ENCODE assay signal across 1 cellular context in genomic region chr7:138066954-138067394, GRCh38.
TF ChIP-seq lines count a peak whose summit lies in the region.

No MANE protein-coding gene starts in this region.

TF ChIP-seq in HepG2, 621 proteins besides CTCF, POLR2A, EP300 and RAD21 (continued from another document and continues in another):
- TF ChIP-seq GMEB1 (CRISPR knock-in tag; IDR thresholded peaks at IDR 0.05; ENCODE audit: borderline replicate concordance) (no peak; the same call in 1 of the 2 replicates), CCAR2 (optimal IDR thresholded peaks at IDR 0.05; ENCODE audit: low read depth, low read length) (no peak), DMTF1 (CRISPR knock-in tag; IDR thresholded peaks at IDR 0.05) (no peak), ZNF574 (CRISPR knock-in tag; IDR thresholded peaks at IDR 0.05) (no peak), ZSCAN30 (CRISPR knock-in tag; IDR thresholded peaks at IDR 0.05) (no peak), SNAPC2 (CRISPR knock-in tag; IDR thresholded peaks at IDR 0.05) (no peak), FIP1L1 (IDR thresholded peaks at IDR 0.05; ENCODE audit: borderline replicate concordance, insufficient read depth, low read depth, low read length) (no peak), KMT2A (CRISPR knock-in tag; IDR thresholded peaks at IDR 0.05) (no peak), MXD1 (CRISPR knock-in tag; IDR thresholded peaks at IDR 0.05) (no peak), SCMH1 (CRISPR knock-in tag; IDR thresholded peaks at IDR 0.05; ENCODE audit: borderline replicate concordance) (no peak), FOXP4 (CRISPR knock-in tag; IDR thresholded peaks at IDR 0.05) (peak; percentile 83), BRF2 (CRISPR knock-in tag; IDR thresholded peaks at IDR 0.05) (no peak), EED (CRISPR knock-in tag; IDR thresholded peaks at IDR 0.05) (no peak), HDAC2 (CRISPR knock-in tag; IDR thresholded peaks at IDR 0.05) (peak; percentile 92), SNRNP70 (IDR thresholded peaks at IDR 0.05; ENCODE audit: low read depth, low read length) (no peak), TBX3 (IDR thresholded peaks at IDR 0.05; ENCODE audit: borderline replicate concordance) (no peak), CBX2 (IDR thresholded peaks at IDR 0.05; ENCODE audit: low read depth, low read length) (no peak), CBX2 (CRISPR knock-in tag; IDR thresholded peaks at IDR 0.05; ENCODE audit: low read depth) (no peak), NR2F6 (IDR thresholded peaks at IDR 0.05) (peak; percentile 76), NR2F6 (CRISPR knock-in tag; IDR thresholded peaks at IDR 0.05) (peak; percentile 59), ZNF558 (CRISPR knock-in tag; IDR thresholded peaks at IDR 0.05; ENCODE audit: borderline replicate concordance) (no peak), ZNF567 (CRISPR knock-in tag; IDR thresholded peaks at IDR 0.05; ENCODE audit: borderline replicate concordance) (no peak), ZSCAN20 (CRISPR knock-in tag; IDR thresholded peaks at IDR 0.05; ENCODE audit: borderline replicate concordance) (no peak), GLI4 (CRISPR knock-in tag; IDR thresholded peaks at IDR 0.05; ENCODE audit: borderline replicate concordance) (no peak), ZGPAT (CRISPR knock-in tag; IDR thresholded peaks at IDR 0.05) (no peak), ONECUT2 (CRISPR knock-in tag; IDR thresholded peaks at IDR 0.05) (no peak), ZNF619 (CRISPR knock-in tag; IDR thresholded peaks at IDR 0.05) (no peak), ZNF737 (CRISPR knock-in tag; IDR thresholded peaks at IDR 0.05; ENCODE audit: borderline replicate concordance) (no peak), ZNF234 (CRISPR knock-in tag; conservative IDR thresholded peaks at IDR 0.05) (no peak), HINFP (CRISPR knock-in tag; IDR thresholded peaks at IDR 0.05; ENCODE audit: low read depth) (no peak), MAZ (IDR thresholded peaks at IDR 0.05; ENCODE audit: borderline replicate concordance, low read depth, low read length) (no peak), MAZ (CRISPR knock-in tag; IDR thresholded peaks at IDR 0.05; ENCODE audit: low read depth) (no peak), SATB2 (CRISPR knock-in tag; IDR thresholded peaks at IDR 0.05) (no peak), MXD4 (CRISPR knock-in tag; IDR thresholded peaks at IDR 0.05) (no peak), GTF3A (CRISPR knock-in tag; conservative IDR thresholded peaks at IDR 0.05) (no peak), PATZ1 (CRISPR knock-in tag; IDR thresholded peaks at IDR 0.05) (peak; percentile 39; the same call in 1 of the 2 replicates), ATF4 (CRISPR knock-in tag; IDR thresholded peaks at IDR 0.05) (peak in 1 of 2 experiments; percentile 49; a peak in 1 of 4 replicates), ZBTB14 (CRISPR knock-in tag; IDR thresholded peaks at IDR 0.05) (no peak), NR1H2 (CRISPR knock-in tag; IDR thresholded peaks at IDR 0.05; ENCODE audit: borderline replicate concordance, low read depth) (no peak), BCL3 (CRISPR knock-in tag; IDR thresholded peaks at IDR 0.05) (no peak), ZIK1 (CRISPR knock-in tag; IDR thresholded peaks at IDR 0.05; ENCODE audit: borderline replicate concordance, low read depth) (no peak), CREB1 (IDR thresholded peaks at IDR 0.05) (no peak), CREB1 (CRISPR knock-in tag; IDR thresholded peaks at IDR 0.05) (peak; percentile 50)
